ENCODE assay signal across 33 cellular contexts in the genomic region with DNA sequence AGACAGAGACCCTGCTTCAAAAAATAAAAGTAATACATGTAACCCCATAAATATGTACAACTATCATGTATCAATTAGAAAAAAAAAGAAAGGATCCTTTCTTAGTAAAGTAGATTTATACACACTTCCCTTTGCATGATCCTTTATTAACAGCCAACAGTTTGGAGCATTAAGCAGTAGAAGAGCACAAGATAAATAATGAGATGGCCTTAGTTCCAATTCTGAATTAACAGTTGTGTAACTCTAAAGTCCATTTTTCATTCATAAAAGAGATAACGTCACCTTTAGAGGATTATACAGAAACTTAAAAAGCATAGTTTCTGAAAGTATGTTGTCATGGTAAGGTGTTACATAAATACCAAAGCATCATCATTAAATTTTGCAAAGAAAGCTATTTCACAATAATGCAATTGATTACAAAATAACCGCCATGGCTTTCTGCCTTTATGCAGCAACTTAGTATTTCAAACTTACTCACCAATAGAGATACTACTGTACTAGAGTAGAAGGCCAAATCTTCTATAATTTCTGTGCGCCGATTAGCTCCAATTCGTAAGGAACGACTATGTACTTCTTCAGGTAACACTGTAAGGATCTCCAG. TPM values are rescaled to one million over a fixed set of nuclear protein-coding genes. Genes with fewer than 3 reads are reported as not detected.
DNase-seq lines count a peak whose midpoint lies in the region; ATAC-seq and TF ChIP-seq lines count a peak whose summit lies in the region.
"Had no signal": no experiment of that assay in that cellular context is flagged by ENCODE, and none has a peak within 500 bp of the region (broad histone marks: within the 10 kb centered on the region; RNA-seq: fewer than 3 reads in every experiment).

No MANE protein-coding gene starts in this region.

- H3K4me3 ChIP-seq in liver (ENCODE audit: low read depth in 1 of 3, low read length in 3 of 3), result no peak overlapping the region
- H3K4me3 ChIP-seq: left ventricle myocardium inferior, PC-9, prostate gland, upper lobe of right lung had no signal

- peak overlapping the region; percentile 6 to 59 for H3K27ac Mint-ChIP-seq in natural killer cell treated with Interleukin-12 subunit alpha and Interleukin-12 subunit beta and Interleukin-15 and Interleukin-18, amount 100 ng/mL, for 72 hours
- H3K27ac Mint-ChIP-seq in natural killer cell, result peak overlapping the region in 1 of 2 donors; percentile 26
- H3K27ac Mint-ChIP-seq: activated CD4-positive, alpha-beta T cell treated with anti-CD3 and anti-CD28 coated beads for 36 hours; activated CD8-positive, alpha-beta T cell treated with anti-CD3 and anti-CD28 coated beads for 36 hours; activated naive CD4-positive, alpha-beta T cell treated with anti-CD3 and anti-CD28 coated beads for 36 hours; T-helper 2 cell treated with Interferon-gamma antibody and Interleukin-4, amounts not matched to agents 5 μg/mL and 100 μg/mL, for 36 hours had no signal

- H3K9ac ChIP-seq in liver (ENCODE audit: low read depth in 1 of 2, low read length in 2 of 2), result no peak overlapping the region

- no peaks in the 10 kb centered on the region for H3K9me3 ChIP-seq in liver (ENCODE audit: control insufficient read depth in 4 of 4, low read length in 3 of 4)
- H3K9me3 ChIP-seq: left ventricle myocardium inferior, prostate gland, upper lobe of right lung had no signal

- H3K27ac ChIP-seq in liver (ENCODE audit: low read depth in 1 of 2, low read length in 2 of 2), result peak overlapping the region; percentile 33 to 75
- H3K27ac ChIP-seq: foreskin keratinocyte, left ventricle myocardium inferior, PC-9, prostate gland, upper lobe of right lung, VCaP had no signal

- H3K4me3 Mint-ChIP-seq in natural killer cell treated with Interleukin-12 subunit alpha and Interleukin-12 subunit beta and Interleukin-15 and Interleukin-18, amount 100 ng/mL, for 72 hours, result no peak overlapping the region
- no peak overlapping the region for H3K4me3 Mint-ChIP-seq in natural killer cell
- H3K4me3 Mint-ChIP-seq: activated CD4-positive, alpha-beta T cell treated with anti-CD3 and anti-CD28 coated beads for 36 hours; activated CD8-positive, alpha-beta T cell treated with anti-CD3 and anti-CD28 coated beads for 36 hours; activated naive CD4-positive, alpha-beta T cell treated with anti-CD3 and anti-CD28 coated beads for 36 hours; B cell; brain; CD8-positive, alpha-beta memory T cell; T-helper 2 cell treated with Interferon-gamma antibody and Interleukin-4, amounts not matched to agents 5 μg/mL and 100 μg/mL, for 36 hours had no signal

- TF ChIP-seq RAD21 in liver (IDR thresholded peaks at IDR 0.05), result no peak

- intact Hi-C loops in natural killer cell (cut with micrococcal nuclease), result no loop called here

- H3K9me3 Mint-ChIP-seq in natural killer cell treated with Interleukin-12 subunit alpha and Interleukin-12 subunit beta and Interleukin-15 and Interleukin-18, amount 100 ng/mL, for 72 hours, result no peaks in the 10 kb centered on the region
- H3K9me3 Mint-ChIP-seq in natural killer cell, result no peaks in the 10 kb centered on the region
- H3K9me3 Mint-ChIP-seq: activated CD8-positive, alpha-beta T cell treated with anti-CD3 and anti-CD28 coated beads for 36 hours; activated naive CD4-positive, alpha-beta T cell treated with anti-CD3 and anti-CD28 coated beads for 36 hours; brain; CD8-positive, alpha-beta memory T cell; T-helper 2 cell treated with Interferon-gamma antibody and Interleukin-4, amounts not matched to agents 5 μg/mL and 100 μg/mL, for 36 hours had no signal

- H3K4me1 ChIP-seq in liver (ENCODE audit: control insufficient read depth in 4 of 4, insufficient read depth in 4 of 4, low read length in 3 of 4), result peaks cover 2 to 34% (median 27%) of the 10 kb centered on the region in 4 donors
- H3K4me1 ChIP-seq: foreskin keratinocyte, prostate gland, upper lobe of right lung had no signal

- H3K36me3 Mint-ChIP-seq in natural killer cell treated with Interleukin-12 subunit alpha and Interleukin-12 subunit beta and Interleukin-15 and Interleukin-18, amount 100 ng/mL, for 72 hours, result peaks cover 19% of the 10 kb centered on the region
- H3K36me3 Mint-ChIP-seq in natural killer cell, result peaks cover 16% of the 10 kb centered on the region

- no peak for DNase-seq in natural killer cell treated with Interleukin-12 subunit alpha and Interleukin-12 subunit beta and Interleukin-15 and Interleukin-18, amount 100 ng/mL, for 72 hours (ENCODE audit: low spot score)
- DNase-seq in natural killer cell (no peak), SIG-M5 (lab: John Stamatoyannopoulos, UW) (peak; percentile 10), amniotic stem cell (lab: John Stamatoyannopoulos, UW) (no peak), NCI-H2227 treated with DMSO at 0.1 percent for 48 hours (lab: John Stamatoyannopoulos, UW) (no peak), DMS153 treated with DMSO at 0.1 percent for 48 hours (lab: John Stamatoyannopoulos, UW; ENCODE audit: unreplicated experiment) (no peak)
- DNase-seq in stimulated activated CD4-positive, alpha-beta T cell treated with anti-CD3 and anti-CD28 coated beads, Interleukin-12 subunit alpha, Interleukin-12 subunit beta, amount 100 ng/mL, for 4 hours, result no peak
- DNase-seq: activated CD4-positive, alpha-beta T cell treated with anti-CD3 and anti-CD28 coated beads for 36 hours; activated CD8-positive, alpha-beta T cell treated with anti-CD3 and anti-CD28 coated beads for 36 hours; activated naive CD4-positive, alpha-beta T cell treated with anti-CD3 and anti-CD28 coated beads for 36 hours; CD8-positive, alpha-beta memory T cell; dermis blood vessel endothelial cell; DMS153; foreskin keratinocyte; HCEC 1CT; head of caudate nucleus; islet precursor cell; Kasumi-1; left ventricle myocardium inferior; NCI-H1092; NCI-H1694 treated with DMSO at 0.1 percent for 48 hours; PC-9; stimulated activated CD4-positive, alpha-beta T cell treated with anti-CD3 and anti-CD28 coated beads, Interleukin-4, amount 100 ng/mL, for 1 hour; upper lobe of right lung had no signal

- H3K36me3 ChIP-seq in liver (ENCODE audit: control insufficient read depth in 4 of 4, insufficient read depth in 3 of 4, low read depth in 1 of 4, low read length in 3 of 4), result peaks cover 0 to 5% (median 2%) of the 10 kb centered on the region in 4 donors

- no peaks in the 10 kb centered on the region for H3K27me3 ChIP-seq in liver (ENCODE audit: control insufficient read depth in 4 of 4, insufficient read depth in 4 of 4, low read length in 3 of 4)
- H3K27me3 ChIP-seq: foreskin keratinocyte, upper lobe of right lung had no signal

- TF ChIP-seq CTCF in natural killer cell (IDR thresholded peaks at IDR 0.05), result no peak
- no peak for TF ChIP-seq CTCF in liver (IDR thresholded peaks at IDR 0.05; ENCODE audit: low read depth, low read length, missing input control)

- no peak for ATAC-seq in natural killer cell treated with Interleukin-12 subunit alpha and Interleukin-12 subunit beta and Interleukin-15 and Interleukin-18, amount 100 ng/mL, for 72 hours
- ATAC-seq in natural killer cell, result no peak
- ATAC-seq: activated CD4-positive, alpha-beta T cell treated with anti-CD3 and anti-CD28 coated beads for 36 hours; activated CD8-positive, alpha-beta T cell treated with anti-CD3 and anti-CD28 coated beads for 36 hours; esophagus mucosa; foreskin keratinocyte; Right ventricle myocardium inferior; sciatic nerve; upper lobe of right lung had no signal

- no peaks in the 10 kb centered on the region for H3K27me3 Mint-ChIP-seq in natural killer cell treated with Interleukin-12 subunit alpha and Interleukin-12 subunit beta and Interleukin-15 and Interleukin-18, amount 100 ng/mL, for 72 hours
- H3K27me3 Mint-ChIP-seq in natural killer cell (ENCODE audit: low read depth in 2 of 2), result no peaks in the 10 kb centered on the region
- H3K27me3 Mint-ChIP-seq: activated CD4-positive, alpha-beta T cell treated with anti-CD3 and anti-CD28 coated beads for 36 hours; activated CD8-positive, alpha-beta T cell treated with anti-CD3 and anti-CD28 coated beads for 36 hours; B cell; brain; CD8-positive, alpha-beta memory T cell had no signal

- WGBS in liver, result 74% methylated on average over 6 of the region's 6 CpGs

- peaks cover 16% of the 10 kb centered on the region in 2 donors for H3K4me1 Mint-ChIP-seq in natural killer cell treated with Interleukin-12 subunit alpha and Interleukin-12 subunit beta and Interleukin-15 and Interleukin-18, amount 100 ng/mL, for 72 hours (ENCODE audit: low read depth in 2 of 2)
- peaks cover 7 to 12% of the 10 kb centered on the region in 2 donors for H3K4me1 Mint-ChIP-seq in natural killer cell
- H3K4me1 Mint-ChIP-seq: brain had no signal

TF ChIP-seq in liver, 16 proteins besides CTCF, POLR2A, EP300 and RAD21:
- TF ChIP-seq NR2F2 (IDR thresholded peaks at IDR 0.05), result no peak
- TF ChIP-seq TAF1 (conservative IDR thresholded peaks at IDR 0.05), result peak; percentile 26
- TF ChIP-seq EGR1 (IDR thresholded peaks at IDR 0.05; ENCODE audit: low read depth in 2 of 2), result no peak
- TF ChIP-seq, protein P1, sequence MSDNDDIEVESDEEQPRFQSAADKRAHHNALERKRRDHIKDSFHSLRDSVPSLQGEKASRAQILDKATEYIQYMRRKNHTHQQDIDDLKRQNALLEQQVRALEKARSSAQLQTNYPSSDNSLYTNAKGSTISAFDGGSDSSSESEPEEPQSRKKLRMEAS (IDR thresholded peaks at IDR 0.05), result no peak
- TF ChIP-seq RXRA (IDR thresholded peaks at IDR 0.05), result peak in 1 of 2 donors; percentile 20
- TF ChIP-seq HNF4A (conservative IDR thresholded peaks at IDR 0.05), result peak; percentile 41 to 43
- TF ChIP-seq, protein P2, sequence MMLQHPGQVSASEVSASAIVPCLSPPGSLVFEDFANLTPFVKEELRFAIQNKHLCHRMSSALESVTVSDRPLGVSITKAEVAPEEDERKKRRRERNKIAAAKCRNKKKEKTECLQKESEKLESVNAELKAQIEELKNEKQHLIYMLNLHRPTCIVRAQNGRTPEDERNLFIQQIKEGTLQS (IDR thresholded peaks at IDR 0.05), result no peak
- TF ChIP-seq YY1 (IDR thresholded peaks at IDR 0.05), result peak; percentile 40

RNA-seq across cellular contexts. Expression of gene TNPO3, which starts 40.3 kb away (rescaled TPM):
- total RNA-seq in natural killer cell treated with Interleukin-12 subunit alpha and Interleukin-12 subunit beta and Interleukin-15 and Interleukin-18, amount 100 ng/mL, for 72 hours, result 10 to 100 TPM; 70.8 to 71.2 TPM
- 10 to 100 TPM; 33.9 to 41.1 (median 37.9) TPM for total RNA-seq in natural killer cell
- 10 to 100 TPM; 26.5 to 38.9 TPM for total RNA-seq in liver
- 10 to 100 TPM in 1 of 2 donors, 1 to 10 TPM in 1; 9.2 to 13.6 TPM for polyA plus RNA-seq in liver
